Comparison of ENCODE assay signal across 8 cellular contexts in the genomic region with DNA sequence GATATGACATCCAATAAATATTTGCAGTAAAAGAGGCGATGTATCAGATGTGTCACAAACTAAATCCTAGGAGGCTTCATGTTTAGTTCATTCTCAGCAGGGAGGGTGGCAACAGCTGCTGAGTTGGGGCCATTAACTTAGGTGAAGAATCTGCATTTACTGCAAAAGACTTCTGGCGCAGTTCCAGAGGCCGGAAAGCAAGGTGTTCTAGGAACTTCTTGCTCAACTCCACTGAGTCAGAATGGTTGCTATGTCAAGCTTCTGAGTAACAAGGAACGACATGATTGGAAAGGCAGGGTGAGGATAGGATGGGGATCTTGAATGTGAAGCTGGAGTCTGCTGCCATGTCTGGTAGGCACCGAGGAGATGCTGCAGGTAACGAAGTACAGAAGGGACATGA. TPM values are rescaled to one million over a fixed set of nuclear protein-coding genes. Genes with fewer than 3 reads are reported as not detected.
DNase-seq lines count a peak whose midpoint lies in the region; ATAC-seq and TF ChIP-seq lines count a peak whose summit lies in the region.

No MANE protein-coding gene starts in this region.

- POLR2A ChIA-PET in WTC11 (lab: Charles Lee) = interaction anchor here (1.6 kb wide), 1 partner anchor 10 kb away, joined by 5 read pairs; no protein-coding TSS in a partner anchor

- H3K9me3 Mint-ChIP-seq in natural killer cell (no peaks in the 10 kb centered on the region), WTC11 (no peaks in the 10 kb centered on the region)
- no peaks in the 10 kb centered on the region for H3K9me3 Mint-ChIP-seq in natural killer cell treated with Interleukin-12 subunit alpha and Interleukin-12 subunit beta and Interleukin-15 and Interleukin-18, amount 100 ng/mL, for 72 hours

- H3K4me3 Mint-ChIP-seq in natural killer cell (no peak overlapping the region), WTC11 (no peak overlapping the region)
- no peak overlapping the region for H3K4me3 Mint-ChIP-seq in natural killer cell treated with Interleukin-12 subunit alpha and Interleukin-12 subunit beta and Interleukin-15 and Interleukin-18, amount 100 ng/mL, for 72 hours

- TF ChIP-seq CTCF in natural killer cell (IDR thresholded peaks at IDR 0.05) (no peak), WTC11 (IDR thresholded peaks at IDR 0.05) (no peak), GM10266 (IDR thresholded peaks at IDR 0.05; ENCODE audit: control insufficient read depth, insufficient read depth, low read depth, missing control alignments) (no peak)

- H3K36me3 Mint-ChIP-seq in natural killer cell (no peaks in the 10 kb centered on the region), WTC11 (peaks cover 22% of the 10 kb centered on the region)
- no peaks in the 10 kb centered on the region for H3K36me3 Mint-ChIP-seq in natural killer cell treated with Interleukin-12 subunit alpha and Interleukin-12 subunit beta and Interleukin-15 and Interleukin-18, amount 100 ng/mL, for 72 hours

- no peaks in the 10 kb centered on the region for H3K27me3 Mint-ChIP-seq in natural killer cell (ENCODE audit: low read depth in 2 of 2)
- no peaks in the 10 kb centered on the region for H3K27me3 Mint-ChIP-seq in natural killer cell treated with Interleukin-12 subunit alpha and Interleukin-12 subunit beta and Interleukin-15 and Interleukin-18, amount 100 ng/mL, for 72 hours
- H3K27me3 Mint-ChIP-seq in WTC11 (ENCODE audit: low read depth) = no peaks in the 10 kb centered on the region

- intact Hi-C loops in natural killer cell (cut with micrococcal nuclease) = no loop called here

- H3K27ac Mint-ChIP-seq in natural killer cell = peak overlapping the region; percentile 80 to 84
- peak overlapping the region in 1 of 2 donors; percentile 78 for H3K27ac Mint-ChIP-seq in natural killer cell treated with Interleukin-12 subunit alpha and Interleukin-12 subunit beta and Interleukin-15 and Interleukin-18, amount 100 ng/mL, for 72 hours
- peak overlapping the region; percentile 28 for H3K27ac Mint-ChIP-seq in WTC11

- H3K4me1 Mint-ChIP-seq in natural killer cell (peaks cover 71 to 78% of the 10 kb centered on the region in 2 donors), WTC11 (peaks cover 80% of the 10 kb centered on the region)
- peaks cover 47 to 67% of the 10 kb centered on the region in 2 donors for H3K4me1 Mint-ChIP-seq in natural killer cell treated with Interleukin-12 subunit alpha and Interleukin-12 subunit beta and Interleukin-15 and Interleukin-18, amount 100 ng/mL, for 72 hours (ENCODE audit: low read depth in 2 of 2)

- CTCF ChIA-PET in WTC11 (lab: Charles Lee) = interaction anchor here (1.1 to 7.3 kb wide), 5 partner anchors 10 to 125 kb away, joined by 3 to 55 read pairs (median 7); a partner anchor contains a TSS

- ATAC-seq in natural killer cell = no peak
- ATAC-seq in natural killer cell treated with Interleukin-12 subunit alpha and Interleukin-12 subunit beta and Interleukin-15 and Interleukin-18, amount 100 ng/mL, for 72 hours = no peak
- ATAC-seq in WTC11 = no peak; the same call in 1 of the 2 replicates
- ATAC-seq in GM19397 (IDR thresholded peaks at IDR 0.05; ENCODE audit: unreplicated experiment) = no peak
- no peak for ATAC-seq in HG03520 (IDR thresholded peaks at IDR 0.05; ENCODE audit: unreplicated experiment)

- DNase-seq in natural killer cell = no peak
- no peak for DNase-seq in natural killer cell treated with Interleukin-12 subunit alpha and Interleukin-12 subunit beta and Interleukin-15 and Interleukin-18, amount 100 ng/mL, for 72 hours (ENCODE audit: low spot score)
- no peak for DNase-seq in WTC11 (ENCODE audit: low spot score)
- peak; percentile 93 for DNase-seq in iris pigment epithelial cell (ENCODE audit: low read depth)
- peak; percentile 56 for DNase-seq in ureter (ENCODE audit: low spot score)
- no peak for DNase-seq in GM10266 (ENCODE audit: extremely low spot score)

TF ChIP-seq in WTC11, 78 proteins besides CTCF, POLR2A, EP300 and RAD21 (continues in another document):
- TF ChIP-seq ZNF423 (CRISPR knock-in tag; IDR thresholded peaks at IDR 0.05) = no peak
- TF ChIP-seq, protein P1, sequence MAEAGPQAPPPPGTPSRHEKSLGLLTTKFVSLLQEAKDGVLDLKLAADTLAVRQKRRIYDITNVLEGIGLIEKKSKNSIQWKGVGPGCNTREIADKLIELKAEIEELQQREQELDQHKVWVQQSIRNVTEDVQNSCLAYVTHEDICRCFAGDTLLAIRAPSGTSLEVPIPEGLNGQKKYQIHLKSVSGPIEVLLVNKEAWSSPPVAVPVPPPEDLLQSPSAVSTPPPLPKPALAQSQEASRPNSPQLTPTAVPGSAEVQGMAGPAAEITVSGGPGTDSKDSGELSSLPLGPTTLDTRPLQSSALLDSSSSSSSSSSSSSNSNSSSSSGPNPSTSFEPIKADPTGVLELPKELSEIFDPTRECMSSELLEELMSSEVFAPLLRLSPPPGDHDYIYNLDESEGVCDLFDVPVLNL (CRISPR knock-in tag; IDR thresholded peaks at IDR 0.05; ENCODE audit: borderline replicate concordance, low read depth) = no peak
- TF ChIP-seq, protein P2, sequence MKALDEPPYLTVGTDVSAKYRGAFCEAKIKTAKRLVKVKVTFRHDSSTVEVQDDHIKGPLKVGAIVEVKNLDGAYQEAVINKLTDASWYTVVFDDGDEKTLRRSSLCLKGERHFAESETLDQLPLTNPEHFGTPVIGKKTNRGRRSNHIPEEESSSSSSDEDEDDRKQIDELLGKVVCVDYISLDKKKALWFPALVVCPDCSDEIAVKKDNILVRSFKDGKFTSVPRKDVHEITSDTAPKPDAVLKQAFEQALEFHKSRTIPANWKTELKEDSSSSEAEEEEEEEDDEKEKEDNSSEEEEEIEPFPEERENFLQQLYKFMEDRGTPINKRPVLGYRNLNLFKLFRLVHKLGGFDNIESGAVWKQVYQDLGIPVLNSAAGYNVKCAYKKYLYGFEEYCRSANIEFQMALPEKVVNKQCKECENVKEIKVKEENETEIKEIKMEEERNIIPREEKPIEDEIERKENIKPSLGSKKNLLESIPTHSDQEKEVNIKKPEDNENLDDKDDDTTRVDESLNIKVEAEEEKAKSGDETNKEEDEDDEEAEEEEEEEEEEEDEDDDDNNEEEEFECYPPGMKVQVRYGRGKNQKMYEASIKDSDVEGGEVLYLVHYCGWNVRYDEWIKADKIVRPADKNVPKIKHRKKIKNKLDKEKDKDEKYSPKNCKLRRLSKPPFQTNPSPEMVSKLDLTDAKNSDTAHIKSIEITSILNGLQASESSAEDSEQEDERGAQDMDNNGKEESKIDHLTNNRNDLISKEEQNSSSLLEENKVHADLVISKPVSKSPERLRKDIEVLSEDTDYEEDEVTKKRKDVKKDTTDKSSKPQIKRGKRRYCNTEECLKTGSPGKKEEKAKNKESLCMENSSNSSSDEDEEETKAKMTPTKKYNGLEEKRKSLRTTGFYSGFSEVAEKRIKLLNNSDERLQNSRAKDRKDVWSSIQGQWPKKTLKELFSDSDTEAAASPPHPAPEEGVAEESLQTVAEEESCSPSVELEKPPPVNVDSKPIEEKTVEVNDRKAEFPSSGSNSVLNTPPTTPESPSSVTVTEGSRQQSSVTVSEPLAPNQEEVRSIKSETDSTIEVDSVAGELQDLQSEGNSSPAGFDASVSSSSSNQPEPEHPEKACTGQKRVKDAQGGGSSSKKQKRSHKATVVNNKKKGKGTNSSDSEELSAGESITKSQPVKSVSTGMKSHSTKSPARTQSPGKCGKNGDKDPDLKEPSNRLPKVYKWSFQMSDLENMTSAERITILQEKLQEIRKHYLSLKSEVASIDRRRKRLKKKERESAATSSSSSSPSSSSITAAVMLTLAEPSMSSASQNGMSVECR (CRISPR knock-in tag; IDR thresholded peaks at IDR 0.05; ENCODE audit: borderline replicate concordance) = no peak
- TF ChIP-seq, protein P3, sequence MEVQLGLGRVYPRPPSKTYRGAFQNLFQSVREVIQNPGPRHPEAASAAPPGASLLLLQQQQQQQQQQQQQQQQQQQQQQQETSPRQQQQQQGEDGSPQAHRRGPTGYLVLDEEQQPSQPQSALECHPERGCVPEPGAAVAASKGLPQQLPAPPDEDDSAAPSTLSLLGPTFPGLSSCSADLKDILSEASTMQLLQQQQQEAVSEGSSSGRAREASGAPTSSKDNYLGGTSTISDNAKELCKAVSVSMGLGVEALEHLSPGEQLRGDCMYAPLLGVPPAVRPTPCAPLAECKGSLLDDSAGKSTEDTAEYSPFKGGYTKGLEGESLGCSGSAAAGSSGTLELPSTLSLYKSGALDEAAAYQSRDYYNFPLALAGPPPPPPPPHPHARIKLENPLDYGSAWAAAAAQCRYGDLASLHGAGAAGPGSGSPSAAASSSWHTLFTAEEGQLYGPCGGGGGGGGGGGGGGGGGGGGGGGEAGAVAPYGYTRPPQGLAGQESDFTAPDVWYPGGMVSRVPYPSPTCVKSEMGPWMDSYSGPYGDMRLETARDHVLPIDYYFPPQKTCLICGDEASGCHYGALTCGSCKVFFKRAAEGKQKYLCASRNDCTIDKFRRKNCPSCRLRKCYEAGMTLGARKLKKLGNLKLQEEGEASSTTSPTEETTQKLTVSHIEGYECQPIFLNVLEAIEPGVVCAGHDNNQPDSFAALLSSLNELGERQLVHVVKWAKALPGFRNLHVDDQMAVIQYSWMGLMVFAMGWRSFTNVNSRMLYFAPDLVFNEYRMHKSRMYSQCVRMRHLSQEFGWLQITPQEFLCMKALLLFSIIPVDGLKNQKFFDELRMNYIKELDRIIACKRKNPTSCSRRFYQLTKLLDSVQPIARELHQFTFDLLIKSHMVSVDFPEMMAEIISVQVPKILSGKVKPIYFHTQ (CRISPR knock-in tag; IDR thresholded peaks at IDR 0.05) = no peak
- TF ChIP-seq ZNF263 (CRISPR knock-in tag; IDR thresholded peaks at IDR 0.05; ENCODE audit: low read depth) = no peak

RNA-seq across cellular contexts. Expression of a gene that starts 11.7 kb away (rescaled TPM):
- total RNA-seq in natural killer cell (10 to 100 TPM; 56.8 to 75.8 (median 66.8) TPM), WTC11 (2021) (106 to 116 TPM (median 109 TPM) in 3 replicates), ureter (127 TPM)
- total RNA-seq in natural killer cell treated with Interleukin-12 subunit alpha and Interleukin-12 subunit beta and Interleukin-15 and Interleukin-18, amount 100 ng/mL, for 72 hours = 10 to 100 TPM; 55.0 to 81.8 TPM

RNA-seq across cellular contexts. Expression of a gene that starts 38.8 kb away (rescaled TPM):
- 10 to 100 TPM; 21.2 to 26.1 (median 25.6) TPM for total RNA-seq in natural killer cell
- total RNA-seq in natural killer cell treated with Interleukin-12 subunit alpha and Interleukin-12 subunit beta and Interleukin-15 and Interleukin-18, amount 100 ng/mL, for 72 hours = 10 to 100 TPM; 42.0 to 49.5 TPM
- total RNA-seq in WTC11 (2021) = 50.0 to 57.8 TPM (median 50.4 TPM) in 3 replicates
- total RNA-seq in ureter = 41.8 TPM

RNA-seq across cellular contexts. Expression of a gene that starts 39.1 kb away (rescaled TPM):
- total RNA-seq in natural killer cell (1 to 10 TPM; 2.2 to 2.5 (median 2.3) TPM), WTC11 (2021) (6.0 to 6.7 TPM (median 6.0 TPM) in 3 replicates), ureter (6.5 TPM)
- 1 to 10 TPM; 5.7 to 5.9 TPM for total RNA-seq in natural killer cell treated with Interleukin-12 subunit alpha and Interleukin-12 subunit beta and Interleukin-15 and Interleukin-18, amount 100 ng/mL, for 72 hours

Comparison
In these comparisons a context has a peak if more than half of its experiments do, and no peak if none do; other contexts are left out.
1. DNase-seq: peak in iris pigment epithelial cell (single experiment) and ureter (single experiment); none in natural killer cell (single experiment), natural killer cell treated with Interleukin-12 subunit alpha and Interleukin-12 subunit beta and Interleukin-15 and Interleukin-18, amount 100 ng/mL, for 72 hours (single experiment), WTC11 (single experiment) and GM10266 (single experiment).